8 cellular contexts compared by ENCODE assay signal in genomic region chr17:58513391-58513912, GRCh38. TPM values are rescaled to one million over a fixed set of nuclear protein-coding genes. Genes with fewer than 3 reads are reported as not detected.
A peak's percentile ranks its signal among the peaks of the same experiment; 100 is the strongest.
DNase-seq lines count a peak whose midpoint lies in the region; ATAC-seq, FAIRE-seq and TF ChIP-seq lines count a peak whose summit lies in the region.

No MANE protein-coding gene starts in this region.

- peak overlapping the region; percentile 100 for H3K4me3 ChIP-seq in OCI-LY3 (ENCODE audit: low read length)
- peak overlapping the region; percentile 78 for H3K4me3 ChIP-seq in coronary artery
- peak overlapping the region; percentile 77 for H3K4me3 ChIP-seq in osteoblast (ENCODE audit: insufficient read depth, low read length)

- H3K36me3 ChIP-seq in OCI-LY3 (replicated peaks; ENCODE audit: low read depth, low read length) (peaks cover 48% of the 10 kb centered on the region), osteoblast (ENCODE audit: insufficient read depth, low read length) (peaks cover 33% of the 10 kb centered on the region)

- DNase-seq in GM10248 (ENCODE audit: extremely low spot score) = peak; percentile 51
- DNase-seq in coronary artery (ENCODE audit: low spot score) = no peak
- no peak for DNase-seq in osteoblast (ENCODE audit: insufficient read length, low spot score, missing footprints)
- DNase-seq in HTR-8/SVneo (ENCODE audit: insufficient read length, low spot score) = no peak
- no peak for DNase-seq in NCI-H128 (lab: John Stamatoyannopoulos, UW; ENCODE audit: unreplicated experiment)

- no peak for FAIRE-seq in HTR-8/SVneo (lab: Jason Lieb, UNC)

- H2AFZ ChIP-seq in OCI-LY3 (ENCODE audit: low read depth, low read length) (no peak overlapping the region), osteoblast (ENCODE audit: low read length) (peak overlapping the region; percentile 80)

- no peaks in the 10 kb centered on the region for H3K9me3 ChIP-seq in OCI-LY3 (ENCODE audit: insufficient read depth, low read length)
- no peaks in the 10 kb centered on the region for H3K9me3 ChIP-seq in osteoblast (ENCODE audit: low read depth, low read length)

- peak overlapping the region; percentile 96 for H3K9ac ChIP-seq in OCI-LY3 (ENCODE audit: low read length)

- POLR2A ChIA-PET in GM10248 (lab: Yijun Ruan, JAX) = no interaction called here

- no peak for TF ChIP-seq CTCF in GM10248 (IDR thresholded peaks at IDR 0.05; ENCODE audit: control extremely low read depth, extremely low read depth, low read depth, missing control alignments)
- no peak for TF ChIP-seq CTCF in OCI-LY3 (IDR thresholded peaks at IDR 0.05; ENCODE audit: low read depth, low read length)
- no peak for TF ChIP-seq CTCF in coronary artery (IDR thresholded peaks at IDR 0.05)
- TF ChIP-seq CTCF in osteoblast (IDR thresholded peaks at IDR 0.05; ENCODE audit: extremely low read depth, low read depth, low read length) = no peak

- H3K27me3 ChIP-seq in OCI-LY3 (ENCODE audit: low read depth, low read length) (no peaks in the 10 kb centered on the region), osteoblast (ENCODE audit: insufficient read depth, low read length) (no peaks in the 10 kb centered on the region)

- H3K27ac ChIP-seq in OCI-LY3 (ENCODE audit: low read length) (peak overlapping the region; percentile 68), coronary artery (no peak overlapping the region), osteoblast (ENCODE audit: low read depth, low read length) (no peak overlapping the region)

- peaks cover 11% of the 10 kb centered on the region for H4K20me1 ChIP-seq in OCI-LY3 (ENCODE audit: insufficient read depth, low read length)
- peaks cover 10% of the 10 kb centered on the region for H4K20me1 ChIP-seq in osteoblast (ENCODE audit: insufficient read depth, low read length)

- H3K79me2 ChIP-seq in OCI-LY3 (ENCODE audit: low read length) (peaks cover 58% of the 10 kb centered on the region), osteoblast (ENCODE audit: insufficient read depth, low read length) (peaks cover 10% of the 10 kb centered on the region)

- peaks cover 49% of the 10 kb centered on the region for H3K4me1 ChIP-seq in OCI-LY3 (ENCODE audit: low read length)
- H3K4me1 ChIP-seq in osteoblast (ENCODE audit: insufficient read depth, low read length) = peaks cover 15% of the 10 kb centered on the region

- CTCF ChIA-PET in GM10248 (lab: Yijun Ruan, JAX) = interaction anchor here (1.0 to 1.7 kb wide), 5 partner anchors 8 to 491 kb away, joined by 3 to 9 read pairs (median 4); no protein-coding TSS in a partner anchor

- ATAC-seq in HG02678 (IDR thresholded peaks at IDR 0.05; ENCODE audit: unreplicated experiment) (no peak), GM19467 (IDR thresholded peaks at IDR 0.05; ENCODE audit: unreplicated experiment) (no peak)

- H3K4me2 ChIP-seq in OCI-LY3 (ENCODE audit: low read length) (peak overlapping the region; percentile 99), osteoblast (ENCODE audit: insufficient read depth, low read length) (peak overlapping the region; percentile 87)

RNA-seq across cellular contexts. Expression of gene MTMR4, which starts 1.0 kb away (rescaled TPM):
- total RNA-seq in osteoblast = 43.6 and 51.4 TPM in 2 replicates

RNA-seq across cellular contexts. Expression of gene HSF5, which starts 25.2 kb away (rescaled TPM):
- total RNA-seq in osteoblast = under 0.01 TPM in 2 replicates
